Comparison of ENCODE assay signal across 22 cellular contexts in the genomic region with DNA sequence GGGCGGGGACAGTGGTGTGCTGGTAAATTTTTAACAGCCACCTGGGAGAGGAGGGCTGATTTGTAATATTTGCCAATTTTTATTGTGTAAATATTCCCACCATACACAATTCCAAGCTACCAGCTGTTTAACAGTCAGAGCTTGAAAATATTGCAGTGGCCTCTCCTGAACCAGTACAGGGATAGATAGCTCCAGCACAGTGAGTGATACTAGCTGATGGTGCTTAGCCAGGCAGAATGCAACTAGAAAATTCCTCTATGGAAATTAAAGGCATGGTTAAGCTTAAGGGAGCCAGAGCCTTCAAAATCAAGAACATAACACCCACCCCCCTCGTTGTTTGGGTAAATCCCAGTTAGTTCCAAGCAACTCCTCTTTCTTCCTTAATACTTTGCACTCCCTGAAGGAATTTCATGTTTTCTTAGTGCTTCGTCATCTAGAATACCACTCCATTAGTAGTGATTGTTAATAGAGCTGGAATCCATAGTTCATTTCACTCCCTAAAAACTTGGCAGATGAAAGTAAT.
A peak's percentile ranks its signal among the peaks of the same experiment; 100 is the strongest.
DNase-seq lines count a peak whose midpoint lies in the region; ATAC-seq, FAIRE-seq and TF ChIP-seq lines count a peak whose summit lies in the region.
"Had no signal": no experiment of that assay in that cellular context is flagged by ENCODE, and none has a peak within 500 bp of the region (broad histone marks: within the 10 kb centered on the region; RNA-seq: fewer than 3 reads in every experiment).

No MANE protein-coding gene starts in this region.

- H3K9me3 Mint-ChIP-seq in HFFc6: no peaks in the 10 kb centered on the region

- no peak for TF ChIP-seq POLR2A in tibial nerve (IDR thresholded peaks at IDR 0.05)

- intact Hi-C loops in mucosa of descending colon (cut with DNase I, micrococcal nuclease): no loop called here

- POLR2A ChIA-PET in AG04449 (lab: Yijun Ruan, JAX): interaction anchor here (0.6 to 1.3 kb wide), 3 partner anchors 8 to 177 kb away, joined by 3 to 6 read pairs (median 5); no protein-coding TSS in a partner anchor

- TF ChIP-seq CTCF in AG04449 (IDR thresholded peaks at IDR 0.05; ENCODE audit: insufficient read depth, low read length, missing control alignments) (no peak), HFFc6 (IDR thresholded peaks at IDR 0.05) (no peak), mucosa of descending colon (IDR thresholded peaks at IDR 0.05) (no peak), tibial nerve (IDR thresholded peaks at IDR 0.05) (no peak)

- ATAC-seq in mucosa of descending colon (peak; percentile 37), HG02571 (IDR thresholded peaks at IDR 0.05; ENCODE audit: unreplicated experiment) (no peak)
- ATAC-seq: esophagus mucosa had no signal

- peak; percentile 74 for DNase-seq in AG04449 (ENCODE audit: low read depth, low spot score)
- DNase-seq in HFFc6: peak; percentile 89
- DNase-seq in mucosa of descending colon: no peak
- DNase-seq in stimulated activated CD4-positive, alpha-beta T cell treated with anti-CD3 and anti-CD28 coated beads, Interleukin-4, amount 100 ng/mL, for 24 hours: no peak
- no peak for DNase-seq in NCI-H526 treated with DMSO at 0.1 percent for 48 hours (lab: John Stamatoyannopoulos, UW)
- no peak for DNase-seq in tibial nerve (ENCODE audit: low spot score in 2 of 2)
- DNase-seq: activated CD4-positive, alpha-beta T cell treated with anti-CD3 and anti-CD28 coated beads for 1 hour; activated effector memory CD4-positive, alpha-beta T cell treated with anti-CD3 and anti-CD28 coated beads, Interleukin-2, amount 50 U/mL, for 16 hours; anterior cingulate cortex; Calu3; dorsolateral prefrontal cortex; GDM1; hippocampal formation; NCI-H1694; SJCRH30; T1000 had no signal

- peaks cover 8% of the 10 kb centered on the region; the same call in 1 of the 2 replicates for H3K27me3 Mint-ChIP-seq in HFFc6 (ENCODE audit: insufficient read depth)
- H3K27me3 Mint-ChIP-seq: progenitor cell of endocrine pancreas had no signal

- WGBS in tibial nerve, 2 donors: 47% methylated on average over 3 of the region's 3 CpGs

- no peak for TF ChIP-seq EP300 in tibial nerve (IDR thresholded peaks at IDR 0.05)

- CTCF ChIA-PET in AG04449 (lab: Yijun Ruan, JAX): interaction anchor here (1.6 to 2.3 kb wide), 2 partner anchors 55 to 57 kb away, joined by 3 to 6 read pairs; no protein-coding TSS in a partner anchor

- H3K4me3 Mint-ChIP-seq in HFFc6: peak overlapping the region; percentile 44

- H3K27me3 ChIP-seq in tibial nerve: no peaks in the 10 kb centered on the region
- H3K27me3 ChIP-seq: dorsolateral prefrontal cortex, SJCRH30, vagina had no signal

- H3K36me3 ChIP-seq in mucosa of descending colon (ENCODE audit: low read depth) (no peaks in the 10 kb centered on the region), tibial nerve (no peaks in the 10 kb centered on the region)
- H3K36me3 ChIP-seq: vagina had no signal

- H3K27ac ChIP-seq in tibial nerve: peak overlapping the region in 1 of 4 donors; percentile 46
- H3K27ac ChIP-seq: SJCRH30, vagina had no signal

- FAIRE-seq in endometrium (lab: Jason Lieb, UNC): peak; percentile 41
- FAIRE-seq: H1 had no signal

- H3K27ac Mint-ChIP-seq in HFFc6: peak overlapping the region; percentile 89

- H3K4me3 ChIP-seq in AG04449 (ENCODE audit: low read depth, low read length): no peak overlapping the region
- H3K4me3 ChIP-seq in mucosa of descending colon: no peak overlapping the region
- H3K4me3 ChIP-seq in tibial nerve: no peak overlapping the region
- H3K4me3 ChIP-seq: dorsolateral prefrontal cortex, SJCRH30, vagina had no signal

- no peaks in the 10 kb centered on the region for H3K9me3 ChIP-seq in mucosa of descending colon
- no peaks in the 10 kb centered on the region for H3K9me3 ChIP-seq in tibial nerve
- H3K9me3 ChIP-seq: SJCRH30, vagina had no signal

- peaks cover 56% of the 10 kb centered on the region for H3K36me3 Mint-ChIP-seq in HFFc6 (ENCODE audit: low read depth)

- peaks cover 100% of the 10 kb centered on the region for H3K4me1 Mint-ChIP-seq in HFFc6 (ENCODE audit: low read depth)

- H3K4me1 ChIP-seq in mucosa of descending colon (ENCODE audit: low read depth): no peaks in the 10 kb centered on the region
- peaks cover 0 to 17% (median 0%) of the 10 kb centered on the region in 4 donors for H3K4me1 ChIP-seq in tibial nerve
- H3K4me1 ChIP-seq: SJCRH30 had no signal

Comparison
In these comparisons a context has a peak if more than half of its experiments do, and no peak if none do; other contexts are left out.
1. DNase-seq: peak in AG04449 (single experiment) and HFFc6 (single experiment); none in mucosa of descending colon (0 of 3), stimulated activated CD4-positive, alpha-beta T cell treated with anti-CD3 and anti-CD28 coated beads, Interleukin-4, amount 100 ng/mL, for 24 hours (single experiment), NCI-H526 treated with DMSO at 0.1 percent for 48 hours (single experiment) and tibial nerve (0 of 2).